In genomic region chr2:241514986-241515737, GRCh38 we compare ENCODE assay signal across 12 cellular contexts. TPM values are rescaled to one million over a fixed set of nuclear protein-coding genes. Genes with fewer than 3 reads are reported as not detected.
A peak's percentile ranks its signal among the peaks of the same experiment; 100 is the strongest.
DNase-seq lines count a peak whose midpoint lies in the region; ATAC-seq and TF ChIP-seq lines count a peak whose summit lies in the region.
"Had no signal": no experiment of that assay in that cellular context is flagged by ENCODE, and none has a peak within 500 bp of the region (broad histone marks: within the 10 kb centered on the region; RNA-seq: fewer than 3 reads in every experiment).

No MANE protein-coding gene starts in this region.

- no peak overlapping the region for H3K27ac ChIP-seq in naive thymus-derived CD4-positive, alpha-beta T cell (ENCODE audit: low read depth, low read length)
- H3K27ac ChIP-seq: BLaER1 treated with 17β-estradiol and CSF1 and Interleukin-3, amounts not matched to agents 10 nM and 100 nM had no signal

- no peaks in the 10 kb centered on the region for H3K9me3 ChIP-seq in T-helper 17 cell (ENCODE audit: control insufficient read depth, low read length, poor library complexity, severe bottlenecking)
- H3K9me3 ChIP-seq in naive thymus-derived CD4-positive, alpha-beta T cell (ENCODE audit: control insufficient read depth in 2 of 3, low read length in 3 of 3) = no peaks in the 10 kb centered on the region

- no peak overlapping the region for H3K4me3 Mint-ChIP-seq in activated CD8-positive, alpha-beta T cell treated with anti-CD3 and anti-CD28 coated beads, Interleukin-2, amount 10 ng/mL, durations not matched to agents 7 days and 5 days
- no peak overlapping the region for H3K4me3 Mint-ChIP-seq in T-helper 17 cell
- H3K4me3 Mint-ChIP-seq in naive thymus-derived CD4-positive, alpha-beta T cell = peak overlapping the region in 1 of 10 donors; percentile 31

- intact Hi-C loops in naive thymus-derived CD4-positive, alpha-beta T cell (cut with micrococcal nuclease) = no loop called here

- peaks cover 25% of the 10 kb centered on the region for H3K4me1 Mint-ChIP-seq in activated CD8-positive, alpha-beta T cell treated with anti-CD3 and anti-CD28 coated beads, Interleukin-2, amount 10 ng/mL, durations not matched to agents 7 days and 5 days (ENCODE audit: low read depth)
- H3K4me1 Mint-ChIP-seq in T-helper 17 cell = peaks cover 2% of the 10 kb centered on the region
- H3K4me1 Mint-ChIP-seq in naive thymus-derived CD4-positive, alpha-beta T cell = peaks cover 0 to 32% (median 6%) of the 10 kb centered on the region in 7 donors

- DNase-seq in AG10803 (ENCODE audit: low read depth) = peak; percentile 40
- DNase-seq in activated CD8-positive, alpha-beta T cell treated with anti-CD3 and anti-CD28 coated beads, Interleukin-2, amount 10 ng/mL, durations not matched to agents 7 days and 5 days = no peak
- no peak for DNase-seq in NCI-H2107 (lab: John Stamatoyannopoulos, UW)
- DNase-seq in T-helper 17 cell = no peak
- DNase-seq in naive thymus-derived CD4-positive, alpha-beta T cell = no peak
- DNase-seq: effector memory CD4-positive, alpha-beta T cell; Karpas-422; NCI-H82 had no signal

- H3K9me3 Mint-ChIP-seq in activated CD8-positive, alpha-beta T cell treated with anti-CD3 and anti-CD28 coated beads, Interleukin-2, amount 10 ng/mL, durations not matched to agents 7 days and 5 days (ENCODE audit: insufficient read depth) = no peaks in the 10 kb centered on the region
- H3K9me3 Mint-ChIP-seq in naive thymus-derived CD4-positive, alpha-beta T cell = peaks cover 0 to 9% (median 0%) of the 10 kb centered on the region in 11 donors

- POLR2A ChIA-PET in activated CD8-positive, alpha-beta T cell treated with anti-CD3 and anti-CD28 coated beads, Interleukin-2, amount 10 ng/mL, durations not matched to agents 7 days and 5 days (lab: Charles Lee) = interaction anchor here (0.9 to 1.6 kb wide), 2 partner anchors 8 to 199 kb away, joined by 3 to 4 read pairs; no protein-coding TSS in a partner anchor
- POLR2A ChIA-PET in naive thymus-derived CD4-positive, alpha-beta T cell (lab: Charles Lee) = no interaction called here

- H3K4me1 ChIP-seq in naive thymus-derived CD4-positive, alpha-beta T cell (ENCODE audit: control insufficient read depth in 2 of 2, insufficient read depth in 2 of 2, low read length in 2 of 2) = no peaks in the 10 kb centered on the region

- H3K36me3 ChIP-seq in naive thymus-derived CD4-positive, alpha-beta T cell (ENCODE audit: control insufficient read depth in 2 of 3, insufficient read depth in 3 of 3, low read length in 3 of 3) = no peaks in the 10 kb centered on the region
- H3K36me3 ChIP-seq: BLaER1 treated with 17β-estradiol and CSF1 and Interleukin-3, amounts not matched to agents 10 nM and 100 nM had no signal

- peak overlapping the region; percentile 53 for H3K27ac Mint-ChIP-seq in activated CD8-positive, alpha-beta T cell treated with anti-CD3 and anti-CD28 coated beads, Interleukin-2, amount 10 ng/mL, durations not matched to agents 7 days and 5 days
- no peak overlapping the region for H3K27ac Mint-ChIP-seq in T-helper 17 cell
- peak overlapping the region in 3 of 9 donors; percentile 20 to 82 (median 42) for H3K27ac Mint-ChIP-seq in naive thymus-derived CD4-positive, alpha-beta T cell

- TF ChIP-seq CTCF in AG10803 (conservative IDR thresholded peaks at IDR 0.05; ENCODE audit: low read length) = no peak

- CTCF ChIA-PET in activated CD8-positive, alpha-beta T cell treated with anti-CD3 and anti-CD28 coated beads, Interleukin-2, amount 10 ng/mL, durations not matched to agents 7 days and 5 days (lab: Charles Lee) = interaction anchor here (1.3 kb wide), 1 partner anchor 10 kb away, joined by 4 read pairs; no protein-coding TSS in a partner anchor
- CTCF ChIA-PET in naive thymus-derived CD4-positive, alpha-beta T cell (lab: Charles Lee) = interaction anchor here (0.6 kb wide), 1 partner anchor 186 kb away, joined by 4 read pairs; no protein-coding TSS in a partner anchor

- peaks cover 3% of the 10 kb centered on the region for H3K36me3 Mint-ChIP-seq in activated CD8-positive, alpha-beta T cell treated with anti-CD3 and anti-CD28 coated beads, Interleukin-2, amount 10 ng/mL, durations not matched to agents 7 days and 5 days (ENCODE audit: low read depth)
- H3K36me3 Mint-ChIP-seq in T-helper 17 cell (ENCODE audit: low read depth) = peaks cover 2% of the 10 kb centered on the region
- H3K36me3 Mint-ChIP-seq in naive thymus-derived CD4-positive, alpha-beta T cell = peaks cover 0 to 7% (median 0%) of the 10 kb centered on the region in 5 donors

- no peaks in the 10 kb centered on the region for H3K27me3 ChIP-seq in naive thymus-derived CD4-positive, alpha-beta T cell (ENCODE audit: control insufficient read depth in 2 of 2, insufficient read depth in 2 of 2, low read length in 2 of 2)
- H3K27me3 ChIP-seq: BLaER1 treated with 17β-estradiol and CSF1 and Interleukin-3, amounts not matched to agents 10 nM and 100 nM had no signal

- ATAC-seq in GM18867 (IDR thresholded peaks at IDR 0.05; ENCODE audit: unreplicated experiment) = peak; percentile 62
- ATAC-seq in HG03064 (IDR thresholded peaks at IDR 0.05; ENCODE audit: low read depth, unreplicated experiment) = peak; percentile 56
- peak; percentile 35 for ATAC-seq in activated CD8-positive, alpha-beta T cell treated with anti-CD3 and anti-CD28 coated beads, Interleukin-2, amount 10 ng/mL, durations not matched to agents 7 days and 5 days
- ATAC-seq in T-helper 17 cell = no peak
- ATAC-seq in HG03196 (IDR thresholded peaks at IDR 0.05; ENCODE audit: unreplicated experiment) = no peak
- ATAC-seq in naive thymus-derived CD4-positive, alpha-beta T cell = no peak

- H3K4me3 ChIP-seq in AG10803 (ENCODE audit: low read length) = no peak overlapping the region
- H3K4me3 ChIP-seq in naive thymus-derived CD4-positive, alpha-beta T cell (ENCODE audit: low read length) = no peak overlapping the region
- H3K4me3 ChIP-seq: BLaER1 treated with 17β-estradiol and CSF1 and Interleukin-3, amounts not matched to agents 10 nM and 100 nM had no signal

- H3K27me3 Mint-ChIP-seq in activated CD8-positive, alpha-beta T cell treated with anti-CD3 and anti-CD28 coated beads, Interleukin-2, amount 10 ng/mL, durations not matched to agents 7 days and 5 days (ENCODE audit: low read depth) = peaks cover 4% of the 10 kb centered on the region
- no peaks in the 10 kb centered on the region for H3K27me3 Mint-ChIP-seq in T-helper 17 cell
- peaks cover 0 to 4% (median 0%) of the 10 kb centered on the region in 5 donors for H3K27me3 Mint-ChIP-seq in naive thymus-derived CD4-positive, alpha-beta T cell

RNA-seq across cellular contexts. Expression of gene STK25, which starts 6.8 kb away (rescaled TPM):
- total RNA-seq in activated CD8-positive, alpha-beta T cell treated with anti-CD3 and anti-CD28 coated beads, Interleukin-2, amount 10 ng/mL, durations not matched to agents 7 days and 5 days = 100 to 1,000 TPM; 114 to 132 TPM
- total RNA-seq in T-helper 17 cell = 100 to 1,000 TPM; 105 to 109 TPM
- 100 to 1,000 TPM in 4 of 5 experiments, 10 to 100 TPM in 1; 90.8 to 170 (median 115) TPM for total RNA-seq in naive thymus-derived CD4-positive, alpha-beta T cell
- 10 to 100 TPM; 74.0 to 81.5 TPM for polyA plus RNA-seq in naive thymus-derived CD4-positive, alpha-beta T cell

RNA-seq across cellular contexts. Expression of gene BOK, which starts 43.4 kb away (rescaled TPM):
- total RNA-seq in activated CD8-positive, alpha-beta T cell treated with anti-CD3 and anti-CD28 coated beads, Interleukin-2, amount 10 ng/mL, durations not matched to agents 7 days and 5 days = not detected
- not detected for total RNA-seq in T-helper 17 cell
- 1 to 10 TPM in 1 of 5 experiments, not detected in 4; 1.3 TPM for total RNA-seq in naive thymus-derived CD4-positive, alpha-beta T cell
- polyA plus RNA-seq in naive thymus-derived CD4-positive, alpha-beta T cell = under 1 TPM in 1 of 2 donors, not detected in 1; 0.11 TPM

Comparison
In these comparisons a context has a peak if more than half of its experiments do, and no peak if none do; other contexts are left out.
1. ATAC-seq: peak in GM18867 (single experiment), HG03064 (single experiment) and activated CD8-positive, alpha-beta T cell treated with anti-CD3 and anti-CD28 coated beads, Interleukin-2, amount 10 ng/mL, durations not matched to agents 7 days and 5 days (single experiment); none in T-helper 17 cell (single experiment), HG03196 (single experiment) and naive thymus-derived CD4-positive, alpha-beta T cell (single experiment).